ENCODE assay signal across 8 cellular contexts in the genomic region with DNA sequence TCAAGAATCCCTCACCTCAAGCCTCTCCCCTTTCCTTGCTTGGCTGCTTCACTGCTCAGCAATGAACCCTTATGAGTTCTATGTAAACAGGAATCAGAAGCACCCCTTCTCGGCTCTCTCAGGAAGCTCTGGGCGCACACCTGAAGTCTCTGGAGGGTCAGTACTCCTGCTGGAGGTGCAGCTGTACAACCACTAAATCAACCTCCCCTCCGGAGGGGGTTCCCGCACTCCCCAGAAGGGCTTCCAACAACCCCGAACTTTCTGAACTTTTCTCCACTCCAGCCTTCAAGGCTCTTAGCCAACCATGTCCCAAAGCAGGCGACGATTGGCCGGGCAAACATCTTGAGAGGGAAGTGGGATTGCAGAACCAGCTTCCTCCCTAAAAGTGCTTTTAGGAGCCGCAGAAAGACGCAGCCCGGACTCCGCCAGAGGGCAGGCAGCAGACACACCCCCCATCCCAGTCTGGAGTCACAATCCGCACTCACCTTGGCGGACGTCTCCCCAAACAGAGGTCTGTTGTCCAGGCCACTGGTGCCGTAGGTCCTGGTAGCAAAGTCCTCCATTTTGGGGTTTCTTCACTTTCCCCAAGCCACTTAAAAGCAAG. TPM values are rescaled to one million over a fixed set of nuclear protein-coding genes. Genes with fewer than 3 reads are reported as not detected.
DNase-seq lines count a peak whose midpoint lies in the region; ATAC-seq and TF ChIP-seq lines count a peak whose summit lies in the region.

No MANE protein-coding gene starts in this region.

- no peak for TF ChIP-seq POLR2A in uterus (IDR thresholded peaks at IDR 0.05)

- no peaks in the 10 kb centered on the region for H3K36me3 ChIP-seq in uterus

- peaks cover 11% of the 10 kb centered on the region for H3K27me3 Mint-ChIP-seq in activated T-helper 1 cell treated with anti-CD3 and anti-CD28 coated beads, Interleukin-12 subunit alpha, Interleukin-12 subunit beta, Interleukin-2, Interleukin-4 antibody, amounts not matched to agents 30 ng/mL and 10 ng/mL and 1 ng/mL, durations not matched to agents 14 hours and 24 hours and 36 hours (ENCODE audit: insufficient read depth)
- peaks cover 0 to 5% of the 10 kb centered on the region in 2 donors for H3K27me3 Mint-ChIP-seq in natural killer cell treated with Interleukin-12 subunit alpha and Interleukin-12 subunit beta and Interleukin-15 and Interleukin-18, amount 100 ng/mL, for 72 hours

- DNase-seq in COLO668 (lab: John Stamatoyannopoulos, UW; ENCODE audit: unreplicated experiment) (peak; percentile 47), MV-4-11 (lab: John Stamatoyannopoulos, UW) (peak; percentile 88), fibroblast of the aortic adventitia (ENCODE audit: low read depth) (peak; percentile 56), uterus (peak; percentile 55 to 57), NCI-H2227 treated with DMSO at 0.1 percent for 48 hours (lab: John Stamatoyannopoulos, UW) (no peak)
- peak; percentile 21 for DNase-seq in activated T-helper 1 cell treated with anti-CD3 and anti-CD28 coated beads, Interleukin-12 subunit alpha, Interleukin-12 subunit beta, Interleukin-2, Interleukin-4 antibody, amounts not matched to agents 30 ng/mL and 10 ng/mL and 1 ng/mL, durations not matched to agents 14 hours and 24 hours and 36 hours (ENCODE audit: low spot score)
- no peak for DNase-seq in natural killer cell treated with Interleukin-12 subunit alpha and Interleukin-12 subunit beta and Interleukin-15 and Interleukin-18, amount 100 ng/mL, for 72 hours (ENCODE audit: low spot score)

- H3K27me3 ChIP-seq in uterus = no peaks in the 10 kb centered on the region

- H3K4me3 ChIP-seq in fibroblast of the aortic adventitia (ENCODE audit: low read depth, low read length) (peak overlapping the region; percentile 92), uterus (peak overlapping the region; percentile 68 to 81)

- peaks cover 0 to 4% of the 10 kb centered on the region in 2 donors for H3K4me1 ChIP-seq in uterus

- H3K4me1 Mint-ChIP-seq in activated T-helper 1 cell treated with anti-CD3 and anti-CD28 coated beads, Interleukin-12 subunit alpha, Interleukin-12 subunit beta, Interleukin-2, Interleukin-4 antibody, amounts not matched to agents 30 ng/mL and 10 ng/mL and 1 ng/mL, durations not matched to agents 14 hours and 24 hours and 36 hours (ENCODE audit: low read depth) = peaks cover 51% of the 10 kb centered on the region
- peaks cover 44 to 46% of the 10 kb centered on the region in 2 donors for H3K4me1 Mint-ChIP-seq in natural killer cell treated with Interleukin-12 subunit alpha and Interleukin-12 subunit beta and Interleukin-15 and Interleukin-18, amount 100 ng/mL, for 72 hours (ENCODE audit: low read depth in 2 of 2)

- H3K27ac ChIP-seq in uterus = peak overlapping the region; percentile 84 to 89

- peaks cover 21% of the 10 kb centered on the region for H3K36me3 Mint-ChIP-seq in activated T-helper 1 cell treated with anti-CD3 and anti-CD28 coated beads, Interleukin-12 subunit alpha, Interleukin-12 subunit beta, Interleukin-2, Interleukin-4 antibody, amounts not matched to agents 30 ng/mL and 10 ng/mL and 1 ng/mL, durations not matched to agents 14 hours and 24 hours and 36 hours (ENCODE audit: low read depth)
- H3K36me3 Mint-ChIP-seq in natural killer cell treated with Interleukin-12 subunit alpha and Interleukin-12 subunit beta and Interleukin-15 and Interleukin-18, amount 100 ng/mL, for 72 hours = no peaks in the 10 kb centered on the region

- peak overlapping the region; percentile 96 for H3K27ac Mint-ChIP-seq in activated T-helper 1 cell treated with anti-CD3 and anti-CD28 coated beads, Interleukin-12 subunit alpha, Interleukin-12 subunit beta, Interleukin-2, Interleukin-4 antibody, amounts not matched to agents 30 ng/mL and 10 ng/mL and 1 ng/mL, durations not matched to agents 14 hours and 24 hours and 36 hours
- H3K27ac Mint-ChIP-seq in natural killer cell treated with Interleukin-12 subunit alpha and Interleukin-12 subunit beta and Interleukin-15 and Interleukin-18, amount 100 ng/mL, for 72 hours = peak overlapping the region; percentile 88 to 97

- no peaks in the 10 kb centered on the region for H3K9me3 Mint-ChIP-seq in activated T-helper 1 cell treated with anti-CD3 and anti-CD28 coated beads, Interleukin-12 subunit alpha, Interleukin-12 subunit beta, Interleukin-2, Interleukin-4 antibody, amounts not matched to agents 30 ng/mL and 10 ng/mL and 1 ng/mL, durations not matched to agents 14 hours and 24 hours and 36 hours
- H3K9me3 Mint-ChIP-seq in natural killer cell treated with Interleukin-12 subunit alpha and Interleukin-12 subunit beta and Interleukin-15 and Interleukin-18, amount 100 ng/mL, for 72 hours = no peaks in the 10 kb centered on the region

- H3K9me3 ChIP-seq in uterus = no peaks in the 10 kb centered on the region

- H3K4me3 Mint-ChIP-seq in activated T-helper 1 cell treated with anti-CD3 and anti-CD28 coated beads, Interleukin-12 subunit alpha, Interleukin-12 subunit beta, Interleukin-2, Interleukin-4 antibody, amounts not matched to agents 30 ng/mL and 10 ng/mL and 1 ng/mL, durations not matched to agents 14 hours and 24 hours and 36 hours = peak overlapping the region; percentile 100
- H3K4me3 Mint-ChIP-seq in natural killer cell treated with Interleukin-12 subunit alpha and Interleukin-12 subunit beta and Interleukin-15 and Interleukin-18, amount 100 ng/mL, for 72 hours = peak overlapping the region; percentile 93

- peak; percentile 14 for ATAC-seq in GM21528 (IDR thresholded peaks at IDR 0.05; ENCODE audit: low FRiP score, unreplicated experiment)
- no peak for ATAC-seq in natural killer cell treated with Interleukin-12 subunit alpha and Interleukin-12 subunit beta and Interleukin-15 and Interleukin-18, amount 100 ng/mL, for 72 hours

- intact Hi-C loops in activated T-helper 1 cell treated with anti-CD3 and anti-CD28 coated beads, Interleukin-12 subunit alpha, Interleukin-12 subunit beta, Interleukin-2, Interleukin-4 antibody, amounts not matched to agents 30 ng/mL and 10 ng/mL and 1 ng/mL, durations not matched to agents 14 hours and 24 hours and 36 hours (cut with micrococcal nuclease) = loop anchor here (1.0 to 10.0 kb wide), 5 partner anchors 37 to 996 kb away; partner anchors contain the start of genes DBF4, ELAPOR2, RUNDC3B and SLC25A40
- intact Hi-C loops in uterus (cut with DNase I; ENCODE audit: low total_unique reads) = no loop called here

- TF ChIP-seq CTCF in fibroblast of the aortic adventitia (IDR thresholded peaks at IDR 0.05; ENCODE audit: insufficient read depth, low read length) = peak; percentile 28
- no peak for TF ChIP-seq CTCF in uterus (IDR thresholded peaks at IDR 0.05)

RNA-seq across cellular contexts. Expression of gene TMEM243, which starts 0.5 kb away (rescaled TPM):
- 49.2 and 50.5 TPM in 2 replicates for total RNA-seq in activated T-helper 1 cell treated with anti-CD3 and anti-CD28 coated beads, Interleukin-12 subunit alpha, Interleukin-12 subunit beta, Interleukin-2, Interleukin-4 antibody, amounts not matched to agents 30 ng/mL and 10 ng/mL and 1 ng/mL, durations not matched to agents 14 hours and 24 hours and 36 hours
- total RNA-seq in fibroblast of the aortic adventitia (ENCODE audit: low replicate concordance) (47.8 and 57.7 TPM in 2 replicates), uterus (100 to 1,000 TPM in 1 of 4 donors, 10 to 100 TPM in 3; 14.1 to 120 (median 44.4) TPM)
- total RNA-seq in natural killer cell treated with Interleukin-12 subunit alpha and Interleukin-12 subunit beta and Interleukin-15 and Interleukin-18, amount 100 ng/mL, for 72 hours = 10 to 100 TPM; 45.8 to 58.3 TPM

Comparison
In these comparisons a context has a peak if more than half of its experiments do, and no peak if none do; other contexts are left out.
1. DNase-seq: peak in COLO668 (single experiment), MV-4-11 (single experiment), activated T-helper 1 cell treated with anti-CD3 and anti-CD28 coated beads, Interleukin-12 subunit alpha, Interleukin-12 subunit beta, Interleukin-2, Interleukin-4 antibody, amounts not matched to agents 30 ng/mL and 10 ng/mL and 1 ng/mL, durations not matched to agents 14 hours and 24 hours and 36 hours (single experiment), fibroblast of the aortic adventitia (single experiment) and uterus (2 of 2); none in natural killer cell treated with Interleukin-12 subunit alpha and Interleukin-12 subunit beta and Interleukin-15 and Interleukin-18, amount 100 ng/mL, for 72 hours (single experiment) and NCI-H2227 treated with DMSO at 0.1 percent for 48 hours (single experiment).